Comparison of ENCODE assay signal across 11 cellular contexts in genomic region chr2:117523267-117523666, GRCh38.
A peak's percentile ranks its signal among the peaks of the same experiment; 100 is the strongest.
DNase-seq lines count a peak whose midpoint lies in the region; ATAC-seq and TF ChIP-seq lines count a peak whose summit lies in the region.
"Had no signal": no experiment of that assay in that cellular context is flagged by ENCODE, and none has a peak within 500 bp of the region (broad histone marks: within the 10 kb centered on the region; RNA-seq: fewer than 3 reads in every experiment).

No MANE protein-coding gene starts in this region.

- DNase-seq in Karpas-422 (peak; percentile 78), NCI-H526 (lab: John Stamatoyannopoulos, UW) (peak; percentile 33 to 62), retinal pigment epithelial cell (ENCODE audit: low read depth) (peak; percentile 54), retina (no peak), posterior vena cava (ENCODE audit: low spot score) (no peak)
- no peak for DNase-seq in T-helper 2 cell treated with Interferon-gamma antibody and Interleukin-4, amounts not matched to agents 5 μg/mL and 100 μg/mL, for 36 hours (ENCODE audit: low spot score)

- H3K4me1 Mint-ChIP-seq in T-helper 2 cell treated with Interferon-gamma antibody and Interleukin-4, amounts not matched to agents 5 μg/mL and 100 μg/mL, for 36 hours (ENCODE audit: low read depth), result no peaks in the 10 kb centered on the region
- H3K4me1 Mint-ChIP-seq: brain had no signal

- H2AFZ ChIP-seq in Karpas-422 (ENCODE audit: low read length), result no peak overlapping the region
- H2AFZ ChIP-seq: neural progenitor cell had no signal

- no peak overlapping the region for H3K27ac Mint-ChIP-seq in T-helper 2 cell treated with Interferon-gamma antibody and Interleukin-4, amounts not matched to agents 5 μg/mL and 100 μg/mL, for 36 hours
- H3K27ac Mint-ChIP-seq: neural progenitor cell had no signal

- H3K9me3 ChIP-seq in Karpas-422 (ENCODE audit: low read length), result no peaks in the 10 kb centered on the region
- H3K9me3 ChIP-seq: gastrocnemius medialis had no signal

- peaks cover 13% of the 10 kb centered on the region for H3K4me1 ChIP-seq in Karpas-422 (ENCODE audit: low read length)
- H3K4me1 ChIP-seq: gastrocnemius medialis, neural progenitor cell had no signal

- no peak overlapping the region for H3K4me3 Mint-ChIP-seq in T-helper 2 cell treated with Interferon-gamma antibody and Interleukin-4, amounts not matched to agents 5 μg/mL and 100 μg/mL, for 36 hours
- H3K4me3 Mint-ChIP-seq: brain, neural progenitor cell had no signal

- no peaks in the 10 kb centered on the region for H3K36me3 Mint-ChIP-seq in T-helper 2 cell treated with Interferon-gamma antibody and Interleukin-4, amounts not matched to agents 5 μg/mL and 100 μg/mL, for 36 hours (ENCODE audit: low read depth)

- H3K9me2 ChIP-seq in Karpas-422 (replicated peaks; ENCODE audit: insufficient read depth, low read length), result no peaks in the 10 kb centered on the region

- H3K9ac ChIP-seq in Karpas-422 (ENCODE audit: low read length), result no peak overlapping the region
- H3K9ac ChIP-seq: neural progenitor cell had no signal

- no peak for TF ChIP-seq CTCF in retinal pigment epithelial cell (conservative IDR thresholded peaks at IDR 0.05; ENCODE audit: low read depth, low read length)

- no peaks in the 10 kb centered on the region for H3K27me3 Mint-ChIP-seq in T-helper 2 cell treated with Interferon-gamma antibody and Interleukin-4, amounts not matched to agents 5 μg/mL and 100 μg/mL, for 36 hours (ENCODE audit: low read depth)
- H3K27me3 Mint-ChIP-seq: brain had no signal

- intact Hi-C loops in posterior vena cava (cut with DNase I), result no loop called here

- H3K4me3 ChIP-seq in Karpas-422 (ENCODE audit: low read length), result no peak overlapping the region
- H3K4me3 ChIP-seq in retinal pigment epithelial cell (ENCODE audit: low read length), result no peak overlapping the region
- H3K4me3 ChIP-seq: gastrocnemius medialis, neural progenitor cell had no signal

- H3K27me3 ChIP-seq in Karpas-422 (ENCODE audit: low read length), result no peaks in the 10 kb centered on the region
- H3K27me3 ChIP-seq: gastrocnemius medialis, neural progenitor cell had no signal

- peak overlapping the region; percentile 49 for H3K4me2 ChIP-seq in Karpas-422 (ENCODE audit: low read depth, low read length, poor library complexity, severe bottlenecking)
- H3K4me2 ChIP-seq: neural progenitor cell had no signal

- H4K20me1 ChIP-seq in Karpas-422 (ENCODE audit: insufficient read depth, low read depth, low read length), result no peaks in the 10 kb centered on the region

- ATAC-seq in esophagus mucosa (peak; percentile 56), HG02623 (IDR thresholded peaks at IDR 0.05; ENCODE audit: unreplicated experiment) (no peak)

- no peaks in the 10 kb centered on the region for H3K36me3 ChIP-seq in Karpas-422 (ENCODE audit: insufficient read depth, low read length)
- H3K36me3 ChIP-seq: gastrocnemius medialis, neural progenitor cell had no signal

- H3K9me3 Mint-ChIP-seq in T-helper 2 cell treated with Interferon-gamma antibody and Interleukin-4, amounts not matched to agents 5 μg/mL and 100 μg/mL, for 36 hours, result peaks cover 3% of the 10 kb centered on the region

- no peaks in the 10 kb centered on the region for H3K79me2 ChIP-seq in Karpas-422 (ENCODE audit: low read length)

- no peak overlapping the region for H3K27ac ChIP-seq in Karpas-422 (ENCODE audit: low read length)
- H3K27ac ChIP-seq: gastrocnemius medialis, neural progenitor cell had no signal

Comparison
In these comparisons a context has a peak if more than half of its experiments do, and no peak if none do; other contexts are left out.
1. DNase-seq: peak in Karpas-422 (single experiment), NCI-H526 (2 of 2) and retinal pigment epithelial cell (single experiment); none in T-helper 2 cell treated with Interferon-gamma antibody and Interleukin-4, amounts not matched to agents 5 μg/mL and 100 μg/mL, for 36 hours (single experiment), retina (single experiment) and posterior vena cava (single experiment).